Comparison of ENCODE assay signal across 1 cellular context in the genomic region with DNA sequence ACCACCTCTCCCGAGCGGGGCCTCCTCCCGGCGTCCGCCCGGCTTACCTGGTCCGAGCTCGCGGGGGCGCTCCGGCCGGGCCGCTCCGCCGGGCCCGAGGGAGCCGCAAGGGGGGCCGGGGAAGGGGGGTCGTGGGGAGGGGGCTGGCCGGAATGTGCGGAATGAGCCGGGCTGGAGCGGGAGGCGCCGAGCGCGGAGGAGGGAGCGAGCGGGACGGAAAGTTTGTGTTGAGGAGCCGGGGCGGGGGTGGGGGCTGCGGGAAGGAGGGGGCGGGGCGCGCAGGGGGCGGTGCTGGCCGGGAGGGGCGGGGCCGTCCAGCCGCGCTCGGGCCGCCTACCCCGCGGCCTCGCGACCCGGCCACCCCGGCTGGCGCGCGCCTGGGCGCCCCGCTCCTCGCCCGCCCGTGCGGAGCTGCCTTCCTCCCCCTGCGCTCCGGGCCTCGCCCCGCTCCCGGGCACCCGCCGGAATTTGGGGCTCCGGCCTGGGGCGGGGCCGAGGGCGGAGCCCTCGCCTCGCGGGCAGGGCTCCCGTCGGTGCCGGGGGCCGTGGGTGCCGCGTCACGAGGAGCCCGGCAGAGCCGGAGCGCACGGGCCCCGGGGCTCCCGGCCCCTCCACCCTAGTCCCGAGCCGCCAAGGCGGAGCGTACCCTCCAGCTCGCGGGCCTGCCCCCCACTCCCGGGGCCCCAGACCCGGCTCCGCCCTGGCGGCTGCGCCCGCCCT.
TF ChIP-seq lines count a peak whose summit lies in the region.

A gene (minus strand): TSS at position 229 of the 720 bp plus-strand sequence.

TF ChIP-seq in GM23338, 12 proteins besides CTCF, POLR2A, EP300 and RAD21 (continued from another document):
- TF ChIP-seq, protein P1, sequence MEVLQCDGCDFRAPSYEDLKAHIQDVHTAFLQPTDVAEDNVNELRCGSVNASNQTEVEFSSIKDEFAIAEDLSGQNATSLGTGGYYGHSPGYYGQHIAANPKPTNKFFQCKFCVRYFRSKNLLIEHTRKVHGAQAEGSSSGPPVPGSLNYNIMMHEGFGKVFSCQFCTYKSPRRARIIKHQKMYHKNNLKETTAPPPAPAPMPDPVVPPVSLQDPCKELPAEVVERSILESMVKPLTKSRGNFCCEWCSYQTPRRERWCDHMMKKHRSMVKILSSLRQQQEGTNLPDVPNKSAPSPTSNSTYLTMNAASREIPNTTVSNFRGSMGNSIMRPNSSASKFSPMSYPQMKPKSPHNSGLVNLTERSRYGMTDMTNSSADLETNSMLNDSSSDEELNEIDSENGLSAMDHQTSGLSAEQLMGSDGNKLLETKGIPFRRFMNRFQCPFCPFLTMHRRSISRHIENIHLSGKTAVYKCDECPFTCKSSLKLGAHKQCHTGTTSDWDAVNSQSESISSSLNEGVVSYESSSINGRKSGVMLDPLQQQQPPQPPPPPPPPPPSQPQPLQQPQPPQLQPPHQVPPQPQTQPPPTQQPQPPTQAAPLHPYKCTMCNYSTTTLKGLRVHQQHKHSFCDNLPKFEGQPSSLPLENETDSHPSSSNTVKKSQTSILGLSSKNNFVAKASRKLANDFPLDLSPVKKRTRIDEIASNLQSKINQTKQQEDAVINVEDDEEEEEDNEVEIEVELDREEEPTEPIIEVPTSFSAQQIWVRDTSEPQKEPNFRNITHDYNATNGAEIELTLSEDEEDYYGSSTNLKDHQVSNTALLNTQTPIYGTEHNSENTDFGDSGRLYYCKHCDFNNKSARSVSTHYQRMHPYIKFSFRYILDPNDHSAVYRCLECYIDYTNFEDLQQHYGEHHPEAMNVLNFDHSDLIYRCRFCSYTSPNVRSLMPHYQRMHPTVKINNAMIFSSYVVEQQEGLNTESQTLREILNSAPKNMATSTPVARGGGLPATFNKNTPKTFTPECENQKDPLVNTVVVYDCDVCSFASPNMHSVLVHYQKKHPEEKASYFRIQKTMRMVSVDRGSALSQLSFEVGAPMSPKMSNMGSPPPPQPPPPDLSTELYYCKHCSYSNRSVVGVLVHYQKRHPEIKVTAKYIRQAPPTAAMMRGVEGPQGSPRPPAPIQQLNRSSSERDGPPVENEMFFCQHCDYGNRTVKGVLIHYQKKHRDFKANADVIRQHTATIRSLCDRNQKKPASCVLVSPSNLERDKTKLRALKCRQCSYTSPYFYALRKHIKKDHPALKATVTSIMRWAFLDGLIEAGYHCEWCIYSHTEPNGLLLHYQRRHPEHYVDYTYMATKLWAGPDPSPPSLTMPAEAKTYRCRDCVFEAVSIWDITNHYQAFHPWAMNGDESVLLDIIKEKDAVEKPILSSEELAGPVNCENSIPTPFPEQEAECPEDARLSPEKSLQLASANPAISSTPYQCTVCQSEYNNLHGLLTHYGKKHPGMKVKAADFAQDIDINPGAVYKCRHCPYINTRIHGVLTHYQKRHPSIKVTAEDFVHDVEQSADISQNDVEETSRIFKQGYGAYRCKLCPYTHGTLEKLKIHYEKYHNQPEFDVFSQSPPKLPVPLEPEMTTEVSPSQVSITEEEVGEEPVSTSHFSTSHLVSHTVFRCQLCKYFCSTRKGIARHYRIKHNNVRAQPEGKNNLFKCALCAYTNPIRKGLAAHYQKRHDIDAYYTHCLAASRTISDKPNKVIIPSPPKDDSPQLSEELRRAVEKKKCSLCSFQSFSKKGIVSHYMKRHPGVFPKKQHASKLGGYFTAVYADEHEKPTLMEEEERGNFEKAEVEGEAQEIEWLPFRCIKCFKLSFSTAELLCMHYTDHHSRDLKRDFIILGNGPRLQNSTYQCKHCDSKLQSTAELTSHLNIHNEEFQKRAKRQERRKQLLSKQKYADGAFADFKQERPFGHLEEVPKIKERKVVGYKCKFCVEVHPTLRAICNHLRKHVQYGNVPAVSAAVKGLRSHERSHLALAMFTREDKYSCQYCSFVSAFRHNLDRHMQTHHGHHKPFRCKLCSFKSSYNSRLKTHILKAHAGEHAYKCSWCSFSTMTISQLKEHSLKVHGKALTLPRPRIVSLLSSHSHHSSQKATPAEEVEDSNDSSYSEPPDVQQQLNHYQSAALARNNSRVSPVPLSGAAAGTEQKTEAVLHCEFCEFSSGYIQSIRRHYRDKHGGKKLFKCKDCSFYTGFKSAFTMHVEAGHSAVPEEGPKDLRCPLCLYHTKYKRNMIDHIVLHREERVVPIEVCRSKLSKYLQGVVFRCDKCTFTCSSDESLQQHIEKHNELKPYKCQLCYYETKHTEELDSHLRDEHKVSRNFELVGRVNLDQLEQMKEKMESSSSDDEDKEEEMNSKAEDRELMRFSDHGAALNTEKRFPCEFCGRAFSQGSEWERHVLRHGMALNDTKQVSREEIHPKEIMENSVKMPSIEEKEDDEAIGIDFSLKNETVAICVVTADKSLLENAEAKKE (CRISPR knock-in tag; IDR thresholded peaks at IDR 0.05), result no peak
- TF ChIP-seq, protein P2, sequence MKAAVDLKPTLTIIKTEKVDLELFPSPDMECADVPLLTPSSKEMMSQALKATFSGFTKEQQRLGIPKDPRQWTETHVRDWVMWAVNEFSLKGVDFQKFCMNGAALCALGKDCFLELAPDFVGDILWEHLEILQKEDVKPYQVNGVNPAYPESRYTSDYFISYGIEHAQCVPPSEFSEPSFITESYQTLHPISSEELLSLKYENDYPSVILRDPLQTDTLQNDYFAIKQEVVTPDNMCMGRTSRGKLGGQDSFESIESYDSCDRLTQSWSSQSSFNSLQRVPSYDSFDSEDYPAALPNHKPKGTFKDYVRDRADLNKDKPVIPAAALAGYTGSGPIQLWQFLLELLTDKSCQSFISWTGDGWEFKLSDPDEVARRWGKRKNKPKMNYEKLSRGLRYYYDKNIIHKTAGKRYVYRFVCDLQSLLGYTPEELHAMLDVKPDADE (IDR thresholded peaks at IDR 0.05), result no peak
- no peak for TF ChIP-seq ZNF331 (CRISPR knock-in tag; IDR thresholded peaks at IDR 0.05; ENCODE audit: low read depth)
- no peak for TF ChIP-seq EZH2phosphoT487 (IDR thresholded peaks at IDR 0.05; ENCODE audit: unreplicated experiment)
- no peak for TF ChIP-seq ZNF114 (CRISPR knock-in tag; IDR thresholded peaks at IDR 0.05)
- TF ChIP-seq, protein P3, sequence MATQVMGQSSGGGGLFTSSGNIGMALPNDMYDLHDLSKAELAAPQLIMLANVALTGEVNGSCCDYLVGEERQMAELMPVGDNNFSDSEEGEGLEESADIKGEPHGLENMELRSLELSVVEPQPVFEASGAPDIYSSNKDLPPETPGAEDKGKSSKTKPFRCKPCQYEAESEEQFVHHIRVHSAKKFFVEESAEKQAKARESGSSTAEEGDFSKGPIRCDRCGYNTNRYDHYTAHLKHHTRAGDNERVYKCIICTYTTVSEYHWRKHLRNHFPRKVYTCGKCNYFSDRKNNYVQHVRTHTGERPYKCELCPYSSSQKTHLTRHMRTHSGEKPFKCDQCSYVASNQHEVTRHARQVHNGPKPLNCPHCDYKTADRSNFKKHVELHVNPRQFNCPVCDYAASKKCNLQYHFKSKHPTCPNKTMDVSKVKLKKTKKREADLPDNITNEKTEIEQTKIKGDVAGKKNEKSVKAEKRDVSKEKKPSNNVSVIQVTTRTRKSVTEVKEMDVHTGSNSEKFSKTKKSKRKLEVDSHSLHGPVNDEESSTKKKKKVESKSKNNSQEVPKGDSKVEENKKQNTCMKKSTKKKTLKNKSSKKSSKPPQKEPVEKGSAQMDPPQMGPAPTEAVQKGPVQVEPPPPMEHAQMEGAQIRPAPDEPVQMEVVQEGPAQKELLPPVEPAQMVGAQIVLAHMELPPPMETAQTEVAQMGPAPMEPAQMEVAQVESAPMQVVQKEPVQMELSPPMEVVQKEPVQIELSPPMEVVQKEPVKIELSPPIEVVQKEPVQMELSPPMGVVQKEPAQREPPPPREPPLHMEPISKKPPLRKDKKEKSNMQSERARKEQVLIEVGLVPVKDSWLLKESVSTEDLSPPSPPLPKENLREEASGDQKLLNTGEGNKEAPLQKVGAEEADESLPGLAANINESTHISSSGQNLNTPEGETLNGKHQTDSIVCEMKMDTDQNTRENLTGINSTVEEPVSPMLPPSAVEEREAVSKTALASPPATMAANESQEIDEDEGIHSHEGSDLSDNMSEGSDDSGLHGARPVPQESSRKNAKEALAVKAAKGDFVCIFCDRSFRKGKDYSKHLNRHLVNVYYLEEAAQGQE (IDR thresholded peaks at IDR 0.05; ENCODE audit: unreplicated experiment), result no peak
- TF ChIP-seq STAT1 (IDR thresholded peaks at IDR 0.05; ENCODE audit: unreplicated experiment), result no peak
- no peak for TF ChIP-seq POLR2AphosphoS5 (IDR thresholded peaks at IDR 0.05; ENCODE audit: low read depth)
- TF ChIP-seq JUNB (IDR thresholded peaks at IDR 0.05; ENCODE audit: unreplicated experiment), result no peak
TF ChIP-seq in GM23338: peak in this region for 0.
